Comparison of ENCODE assay signal across 17 cellular contexts in the genomic region with DNA sequence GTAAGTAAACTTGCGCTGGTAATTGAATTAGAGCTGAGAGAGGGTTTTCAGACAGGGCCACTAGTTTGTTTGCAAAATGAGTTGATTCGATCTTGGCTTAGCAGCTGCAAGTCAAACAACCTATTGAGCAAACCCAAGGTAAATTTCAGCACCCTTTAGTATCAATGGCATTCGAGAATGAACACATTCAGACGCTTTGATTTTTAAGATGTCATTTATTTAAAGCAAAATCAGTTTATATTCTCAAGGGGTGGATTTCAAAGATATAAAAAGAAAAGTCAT.
"Had no signal": no experiment of that assay in that cellular context is flagged by ENCODE, and none has a peak within 500 bp of the region (broad histone marks: within the 10 kb centered on the region; RNA-seq: fewer than 3 reads in every experiment).

No MANE protein-coding gene starts in this region.

- H3K27ac ChIP-seq: gastrocnemius medialis, parathyroid adenoma had no signal

- H3K36me3 ChIP-seq: gastrocnemius medialis, heart right ventricle, neutrophil had no signal

- H3K9me3 ChIP-seq: gastrocnemius medialis, heart right ventricle, neutrophil had no signal

- ATAC-seq: activated T-cell treated with anti-CD3 and anti-CD28 coated beads, Interleukin-2, amount 50 U/mL, for 4 hours; gastrocnemius medialis; heart right ventricle; left colon; natural killer cell had no signal

- H3K4me1 ChIP-seq: gastrocnemius medialis, parathyroid adenoma had no signal

- H3K27me3 ChIP-seq: dorsolateral prefrontal cortex had no signal

- H3K4me3 ChIP-seq: gastrocnemius medialis had no signal

- DNase-seq: activated CD4-positive, alpha-beta memory T cell treated with anti-CD3 and anti-CD28 coated beads for 36 hours; activated CD4-positive, alpha-beta T cell treated with anti-CD3 and anti-CD28 coated beads for 1 hour; activated effector memory CD4-positive, alpha-beta T cell treated with Interleukin-2 at 50 U/mL for 16 hours; activated naive CD4-positive, alpha-beta T cell treated with anti-CD3 and anti-CD28 coated beads, Interleukin-2, amount 50 U/mL, for 16 hours; activated T-cell treated with anti-CD3 and anti-CD28 coated beads, Interleukin-2, amount 50 U/mL, for 4 hours; dorsolateral prefrontal cortex; erythroblast; gastrocnemius medialis; heart right ventricle; left colon; natural killer cell; stimulated activated CD4-positive, alpha-beta T cell treated with anti-CD3 and anti-CD28 coated beads, Interleukin-2, amount 100 ng/mL, for 48 hours; stimulated activated naive CD4-positive, alpha-beta T cell; T-helper 9 cell; trophoblast cell had no signal
